11 cellular contexts compared by ENCODE assay signal in the genomic region with DNA sequence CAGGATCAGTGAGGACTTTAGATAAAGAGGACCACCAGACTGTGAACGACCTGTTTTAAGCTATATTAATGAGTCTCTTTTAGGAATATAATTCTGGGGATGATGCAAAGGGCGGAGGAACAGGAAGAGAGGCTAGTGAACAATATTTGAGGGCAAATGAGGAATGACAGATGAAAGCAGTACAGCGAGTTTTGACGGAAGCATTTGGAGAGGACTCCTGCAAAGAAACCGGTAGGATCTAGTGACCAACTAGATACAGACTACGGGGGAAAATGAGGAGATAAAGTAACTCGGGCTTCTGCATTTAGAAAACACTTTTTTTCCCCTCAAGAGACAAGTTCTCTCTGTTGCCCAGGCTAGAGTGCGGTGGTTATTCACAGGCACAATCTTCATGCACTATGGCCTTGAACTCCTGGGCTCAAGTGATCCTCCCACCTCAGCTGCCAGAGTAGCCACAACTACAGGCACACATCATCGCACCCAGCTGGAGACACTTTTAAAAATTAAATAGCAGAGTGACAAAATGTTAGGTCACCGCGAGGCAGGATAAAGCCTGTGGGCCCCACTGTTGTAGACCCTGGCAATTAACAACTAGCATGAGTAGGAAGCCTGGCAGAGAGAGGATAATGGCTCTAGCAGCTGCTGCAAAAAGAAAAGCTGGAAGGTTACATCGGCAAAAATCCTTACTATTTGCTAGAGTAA.
DNase-seq lines count a peak whose midpoint lies in the region; ATAC-seq, FAIRE-seq and TF ChIP-seq lines count a peak whose summit lies in the region.
"Had no signal": no experiment of that assay in that cellular context is flagged by ENCODE, and none has a peak within 500 bp of the region (broad histone marks: within the 10 kb centered on the region; RNA-seq: fewer than 3 reads in every experiment).

No MANE protein-coding gene starts in this region.

- H3K9me3 Mint-ChIP-seq in activated T-cell treated with anti-CD3 and anti-CD28 coated beads, Interleukin-2, amount 50 U/mL, for 72 hours, result no peaks in the 10 kb centered on the region
- H3K9me3 Mint-ChIP-seq: activated CD8-positive, alpha-beta T cell treated with anti-CD3 and anti-CD28 coated beads for 36 hours had no signal

- no peak overlapping the region for H2AFZ ChIP-seq in H1 (ENCODE audit: low read length)

- H3K4me1 ChIP-seq in H1 (replicated peaks in 1 of 4; ENCODE audit: control insufficient read depth in 3 of 4, insufficient read depth in 4 of 4, low read length in 3 of 4) (peaks cover 0 to 4% (median 3%) of the 10 kb centered on the region in 4 experiments; a peak in 4 of 7 replicates), aorta (ENCODE audit: control insufficient read depth in 1 of 2, insufficient read depth in 2 of 2, low read length in 2 of 2) (no peaks in the 10 kb centered on the region)

- TF ChIP-seq EP300 in H1 (IDR thresholded peaks at IDR 0.05; ENCODE audit: borderline replicate concordance in 1 of 2, low read depth in 2 of 2, low read length in 2 of 2), result no peak

- no peak for TF ChIP-seq CTCF in H1 (IDR thresholded peaks at IDR 0.05; ENCODE audit: control extremely low read depth in 1 of 3, insufficient read depth in 1 of 3, low read depth in 1 of 3, low read length in 3 of 3)

- no peak overlapping the region; the same call in 1 of the 2 replicates for H2BK15ac ChIP-seq in H1 (ENCODE audit: low read length)

- no peak overlapping the region for H3K4me3 ChIP-seq in H1 (ENCODE audit: extremely low read depth in 1 of 4, insufficient read depth in 2 of 4, low read depth in 3 of 4, low read length in 4 of 4)
- H3K4me3 ChIP-seq in aorta (ENCODE audit: low read length in 2 of 2), result no peak overlapping the region

- H3K4me1 Mint-ChIP-seq in activated T-cell treated with anti-CD3 and anti-CD28 coated beads, Interleukin-2, amount 50 U/mL, for 72 hours (ENCODE audit: low read depth), result peaks cover 14% of the 10 kb centered on the region

- CTCF ChIA-PET in H1 (lab: Charles Lee; ENCODE audit: partially characterized antibody), result interaction anchor here (0.6 to 1.2 kb wide), 4 partner anchors 47 to 259 kb away, joined by 3 to 4 read pairs (median 3); no protein-coding TSS in a partner anchor

- peaks cover 3% of the 10 kb centered on the region; the same call in 1 of the 2 replicates for H3K79me1 ChIP-seq in H1 (ENCODE audit: low read depth, low read length)

- H3K23ac ChIP-seq in H1 (ENCODE audit: insufficient read length), result no peak overlapping the region

- ATAC-seq in GM18909 (IDR thresholded peaks at IDR 0.05; ENCODE audit: poor library complexity, unreplicated experiment), result peak; percentile 56
- ATAC-seq in aorta (ENCODE audit: low FRiP score), result no peak
- ATAC-seq in activated T-cell treated with anti-CD3 and anti-CD28 coated beads, Interleukin-2, amount 50 U/mL, for 72 hours (replicated peaks in 1 of 2), result no peak
- ATAC-seq: activated CD8-positive, alpha-beta T cell treated with anti-CD3 and anti-CD28 coated beads for 36 hours had no signal

- no peak overlapping the region for H2BK12ac ChIP-seq in H1 (ENCODE audit: low read depth, low read length)

- no peak for TF ChIP-seq RAD21 in H1 (IDR thresholded peaks at IDR 0.05 in 1 of 2, conservative IDR thresholded peaks at IDR 0.05 in 1 of 2; ENCODE audit: low read depth in 2 of 2, low read length in 2 of 2)

- no peak overlapping the region for H2BK20ac ChIP-seq in H1 (ENCODE audit: low read length)

- no peaks in the 10 kb centered on the region for H3K36me3 ChIP-seq in H1 (ENCODE audit: control insufficient read depth in 2 of 4, insufficient read depth in 4 of 4, low read length in 3 of 4)
- no peaks in the 10 kb centered on the region for H3K36me3 ChIP-seq in aorta (ENCODE audit: control insufficient read depth in 1 of 2, insufficient read depth in 2 of 2, low read length in 1 of 2)

- peak overlapping the region; percentile 24; the same call in 1 of the 2 replicates for H3K18ac ChIP-seq in H1 (ENCODE audit: extremely low read depth, low read length)

- no peak overlapping the region for H3K56ac ChIP-seq in H1 (replicated peaks; ENCODE audit: insufficient read length, low read depth, low read length)

- no peak for FAIRE-seq in H1 (lab: Jason Lieb, UNC)

- H3K27me3 Mint-ChIP-seq in activated T-cell treated with anti-CD3 and anti-CD28 coated beads, Interleukin-2, amount 50 U/mL, for 72 hours (ENCODE audit: low read depth), result no peaks in the 10 kb centered on the region
- H3K27me3 Mint-ChIP-seq: activated CD8-positive, alpha-beta T cell treated with anti-CD3 and anti-CD28 coated beads for 36 hours had no signal

- peaks cover 0 to 2% of the 10 kb centered on the region in 2 experiments for H4K20me1 ChIP-seq in H1 (replicated peaks in 1 of 2; ENCODE audit: control insufficient read depth in 1 of 2, insufficient read depth in 2 of 2, low read length in 2 of 2)

- no peak overlapping the region for H4K5ac ChIP-seq in H1 (ENCODE audit: insufficient read length, low read depth, low read length)

- H2BK120ac ChIP-seq in H1 (replicated peaks; ENCODE audit: low read depth, low read length), result no peak overlapping the region

- H2AK5ac ChIP-seq in H1 (ENCODE audit: low read depth, low read length), result no peak overlapping the region

- WGBS in H1 (ENCODE audit: extremely low coverage in 1 of 2, insufficient coverage in 1 of 2, insufficient read length in 1 of 2, insufficient replicate concordance in 2 of 2, low coverage in 1 of 2, low lambda C conversion rate in 2 of 2, missing lambda C conversion rate in 1 of 2), 2 experiments, result 90% methylated on average over 12 of the region's 12 CpGs; no CpG with 5 or more reads in 1 of the 2 experiments
- WGBS in aorta, 2 donors, result 71 to 76% methylated on average over 12 of the region's 12 CpGs

- no peaks in the 10 kb centered on the region for H3K27me3 ChIP-seq in H1 (replicated peaks in 1 of 4; ENCODE audit: control insufficient read depth in 3 of 4, extremely low read depth in 1 of 4, insufficient read depth in 3 of 4, low read length in 3 of 4)
- no peaks in the 10 kb centered on the region for H3K27me3 ChIP-seq in aorta (ENCODE audit: control insufficient read depth in 1 of 2, insufficient read depth in 2 of 2, low read length in 1 of 2)

- 0 out of 2 replicates have a peak overlapping the region, but pooled peaks have one; percentile 45 for H2BK5ac ChIP-seq in H1 (ENCODE audit: low read depth, low read length)

- H3K36me3 Mint-ChIP-seq in activated T-cell treated with anti-CD3 and anti-CD28 coated beads, Interleukin-2, amount 50 U/mL, for 72 hours (ENCODE audit: insufficient read depth in 2 of 2), result no peaks in the 10 kb centered on the region

- POLR2A ChIA-PET in H1 (lab: Charles Lee; ENCODE audit: partially characterized antibody), result no interaction called here

- DNase-seq in NCI-H146 treated with DMSO at 0.1 percent for 48 hours (lab: John Stamatoyannopoulos, UW; ENCODE audit: unreplicated experiment) (peak; percentile 76), H1 (ENCODE audit: low read depth in 1 of 2, low spot score in 2 of 2) (no peak), renal cortical epithelial cell (ENCODE audit: low read depth) (peak; percentile 55), NCI-H510A (lab: John Stamatoyannopoulos, UW) (no peak), DMS53 treated with DMSO at 0.1 percent for 48 hours (lab: John Stamatoyannopoulos, UW; ENCODE audit: unreplicated experiment) (no peak), aorta (no peak)
- DNase-seq in activated T-cell treated with anti-CD3 and anti-CD28 coated beads, Interleukin-2, amount 50 U/mL, for 72 hours, result no peak
- DNase-seq: activated CD8-positive, alpha-beta T cell treated with anti-CD3 and anti-CD28 coated beads for 36 hours; DMS53; trophoblast cell had no signal

- no peak overlapping the region for H3K4me3 Mint-ChIP-seq in activated T-cell treated with anti-CD3 and anti-CD28 coated beads, Interleukin-2, amount 50 U/mL, for 72 hours
- H3K4me3 Mint-ChIP-seq: activated CD8-positive, alpha-beta T cell treated with anti-CD3 and anti-CD28 coated beads for 36 hours had no signal

- peaks cover 0 to 37% of the 10 kb centered on the region in 2 experiments; a peak in 3 of 4 replicates for H3K79me2 ChIP-seq in H1 (ENCODE audit: control insufficient read depth in 1 of 2, insufficient read depth in 2 of 2, low read length in 2 of 2)

- no peak for TF ChIP-seq POLR2A in H1 (IDR thresholded peaks at IDR 0.05; ENCODE audit: control extremely low read depth in 1 of 2, low read depth in 2 of 2, low read length in 2 of 2)

- no peaks in the 10 kb centered on the region; a peak in 1 of 4 replicates for H3K9me3 ChIP-seq in H1 (ENCODE audit: insufficient read depth in 2 of 2, low read depth in 1 of 2, low read length in 1 of 2)
- H3K9me3 ChIP-seq in aorta (ENCODE audit: control insufficient read depth, low read length), result no peaks in the 10 kb centered on the region

- H3K14ac ChIP-seq in H1 (ENCODE audit: insufficient read length), result no peak overlapping the region

- no peak overlapping the region for H4K91ac ChIP-seq in H1 (replicated peaks; ENCODE audit: insufficient read length, low read length)

- no peak overlapping the region for H3K27ac Mint-ChIP-seq in activated T-cell treated with anti-CD3 and anti-CD28 coated beads, Interleukin-2, amount 50 U/mL, for 72 hours
- H3K27ac Mint-ChIP-seq: activated CD8-positive, alpha-beta T cell treated with anti-CD3 and anti-CD28 coated beads for 36 hours had no signal

- no peak overlapping the region for H3K4ac ChIP-seq in H1 (replicated peaks; ENCODE audit: insufficient read length, low read depth, low read length)

- intact Hi-C loops in aorta (cut with DNase I), result no loop called here

- H3K27ac ChIP-seq in H1 (ENCODE audit: low read depth, low read length), result no peak overlapping the region
- H3K27ac ChIP-seq in aorta (ENCODE audit: low read depth in 1 of 2, low read length in 2 of 2), result no peak overlapping the region

- H3K9ac ChIP-seq in H1 (replicated peaks in 1 of 4; ENCODE audit: extremely low read depth in 1 of 4, low read depth in 3 of 4, low read length in 3 of 4), result no peak overlapping the region

- no peak overlapping the region for H3K4me2 ChIP-seq in H1 (ENCODE audit: insufficient read depth in 1 of 2, low read depth in 2 of 2, low read length in 2 of 2)

- H4K8ac ChIP-seq in H1 (ENCODE audit: extremely low read depth, insufficient read depth, low read length), result no peak overlapping the region

- peaks cover 2% of the 10 kb centered on the region; the same call in 1 of the 2 replicates for H3K23me2 ChIP-seq in H1 (ENCODE audit: low read depth, low read length)

TF ChIP-seq in H1, 55 proteins besides CTCF, POLR2A, EP300 and RAD21 (continues in another document):
- TF ChIP-seq KDM5A (IDR thresholded peaks at IDR 0.05; ENCODE audit: low read length) (no peak), CHD1 (IDR thresholded peaks at IDR 0.05; ENCODE audit: low read depth, low read length) (no peak), TBP (IDR thresholded peaks at IDR 0.05; ENCODE audit: low read depth, low read length) (no peak), RNF2 (IDR thresholded peaks at IDR 0.05; ENCODE audit: borderline replicate concordance, low read depth, low read length, missing control alignments, poor library complexity, severe bottlenecking) (no peak), NRF1 (IDR thresholded peaks at IDR 0.05; ENCODE audit: low read depth, low read length) (no peak)

Comparison
In these comparisons a context has a peak if more than half of its experiments do, and no peak if none do; other contexts are left out.
1. DNase-seq: peak in NCI-H146 treated with DMSO at 0.1 percent for 48 hours (single experiment) and renal cortical epithelial cell (single experiment); none in H1 (0 of 2), NCI-H510A (single experiment), DMS53 treated with DMSO at 0.1 percent for 48 hours (single experiment), aorta (0 of 2) and activated T-cell treated with anti-CD3 and anti-CD28 coated beads, Interleukin-2, amount 50 U/mL, for 72 hours (0 of 2).